ENCODE assay signal across 21 cellular contexts in genomic region chr1:245876586-245876985, GRCh38.
"Had no signal": no experiment of that assay in that cellular context is flagged by ENCODE, and none has a peak within 500 bp of the region (broad histone marks: within the 10 kb centered on the region; RNA-seq: fewer than 3 reads in every experiment).

No MANE protein-coding gene starts in this region.

- H3K9me3 ChIP-seq: colonic mucosa, left lung, lower lobe of right lung, right atrium auricular region, spleen, suprapubic skin, tibial artery had no signal

- H3K4me1 ChIP-seq: colonic mucosa, tibial artery had no signal

- H3K27ac Mint-ChIP-seq: activated naive CD4-positive, alpha-beta T cell treated with anti-CD3 and anti-CD28 coated beads, Interleukin-2, amount 10 ng/mL, durations not matched to agents 7 days and 5 days; activated naive CD8-positive, alpha-beta T cell treated with anti-CD3 and anti-CD28 coated beads, Interleukin-2, amount 10 ng/mL, durations not matched to agents 7 days and 5 days; effector memory CD8-positive, alpha-beta T cell; natural killer cell had no signal

- DNase-seq: activated CD4-positive, alpha-beta T cell treated with anti-CD3 and anti-CD28 coated beads for 48 hours; activated CD4-positive, alpha-beta T cell treated with anti-CD3 and anti-CD28 coated beads, Interleukin-2, amount 50 U/mL, for 48 hours; activated CD4-positive, CD25-positive, alpha-beta regulatory T cell; activated CD8-positive, alpha-beta memory T cell treated with anti-CD3 and anti-CD28 coated beads for 24 hours; activated gamma-delta T cell; activated naive CD4-positive, alpha-beta T cell treated with anti-CD3 and anti-CD28 coated beads, Interleukin-2, amount 10 ng/mL, durations not matched to agents 7 days and 5 days; activated naive CD8-positive, alpha-beta T cell treated with anti-CD3 and anti-CD28 coated beads, Interleukin-2, amount 10 ng/mL, durations not matched to agents 7 days and 5 days; amygdala; colonic mucosa; effector memory CD8-positive, alpha-beta T cell; head of caudate nucleus; left lung; lower lobe of right lung; mesendoderm; natural killer cell; spleen; stimulated activated naive CD4-positive, alpha-beta T cell; tibial artery had no signal

- H3K4me1 Mint-ChIP-seq: activated naive CD4-positive, alpha-beta T cell treated with anti-CD3 and anti-CD28 coated beads, Interleukin-2, amount 10 ng/mL, durations not matched to agents 7 days and 5 days; activated naive CD8-positive, alpha-beta T cell treated with anti-CD3 and anti-CD28 coated beads, Interleukin-2, amount 10 ng/mL, durations not matched to agents 7 days and 5 days; central memory CD8-positive, alpha-beta T cell had no signal

- H3K4me3 Mint-ChIP-seq: activated naive CD4-positive, alpha-beta T cell treated with anti-CD3 and anti-CD28 coated beads, Interleukin-2, amount 10 ng/mL, durations not matched to agents 7 days and 5 days; activated naive CD8-positive, alpha-beta T cell treated with anti-CD3 and anti-CD28 coated beads, Interleukin-2, amount 10 ng/mL, durations not matched to agents 7 days and 5 days; central memory CD8-positive, alpha-beta T cell; effector memory CD8-positive, alpha-beta T cell; natural killer cell had no signal

- H3K27me3 Mint-ChIP-seq: activated naive CD4-positive, alpha-beta T cell treated with anti-CD3 and anti-CD28 coated beads, Interleukin-2, amount 10 ng/mL, durations not matched to agents 7 days and 5 days; activated naive CD8-positive, alpha-beta T cell treated with anti-CD3 and anti-CD28 coated beads, Interleukin-2, amount 10 ng/mL, durations not matched to agents 7 days and 5 days; central memory CD8-positive, alpha-beta T cell; effector memory CD8-positive, alpha-beta T cell had no signal

- ATAC-seq: effector memory CD8-positive, alpha-beta T cell; lower lobe of right lung; natural killer cell had no signal

- H3K36me3 Mint-ChIP-seq: activated naive CD4-positive, alpha-beta T cell treated with anti-CD3 and anti-CD28 coated beads, Interleukin-2, amount 10 ng/mL, durations not matched to agents 7 days and 5 days; activated naive CD8-positive, alpha-beta T cell treated with anti-CD3 and anti-CD28 coated beads, Interleukin-2, amount 10 ng/mL, durations not matched to agents 7 days and 5 days; natural killer cell had no signal

- H3K27ac ChIP-seq: colonic mucosa, right atrium auricular region, spleen, suprapubic skin, tibial artery had no signal

- H3K4me3 ChIP-seq: colonic mucosa, left lung, lower lobe of right lung, right atrium auricular region, spleen, suprapubic skin, tibial artery had no signal

- H3K36me3 ChIP-seq: colonic mucosa, left lung, lower lobe of right lung, right atrium auricular region, spleen, suprapubic skin, tibial artery had no signal

- H3K27me3 ChIP-seq: colonic mucosa, left lung, right atrium auricular region, spleen, suprapubic skin, tibial artery had no signal

- H3K9me3 Mint-ChIP-seq: activated naive CD4-positive, alpha-beta T cell treated with anti-CD3 and anti-CD28 coated beads, Interleukin-2, amount 10 ng/mL, durations not matched to agents 7 days and 5 days; activated naive CD8-positive, alpha-beta T cell treated with anti-CD3 and anti-CD28 coated beads, Interleukin-2, amount 10 ng/mL, durations not matched to agents 7 days and 5 days; central memory CD8-positive, alpha-beta T cell; effector memory CD8-positive, alpha-beta T cell; natural killer cell had no signal
